In the genomic region with DNA sequence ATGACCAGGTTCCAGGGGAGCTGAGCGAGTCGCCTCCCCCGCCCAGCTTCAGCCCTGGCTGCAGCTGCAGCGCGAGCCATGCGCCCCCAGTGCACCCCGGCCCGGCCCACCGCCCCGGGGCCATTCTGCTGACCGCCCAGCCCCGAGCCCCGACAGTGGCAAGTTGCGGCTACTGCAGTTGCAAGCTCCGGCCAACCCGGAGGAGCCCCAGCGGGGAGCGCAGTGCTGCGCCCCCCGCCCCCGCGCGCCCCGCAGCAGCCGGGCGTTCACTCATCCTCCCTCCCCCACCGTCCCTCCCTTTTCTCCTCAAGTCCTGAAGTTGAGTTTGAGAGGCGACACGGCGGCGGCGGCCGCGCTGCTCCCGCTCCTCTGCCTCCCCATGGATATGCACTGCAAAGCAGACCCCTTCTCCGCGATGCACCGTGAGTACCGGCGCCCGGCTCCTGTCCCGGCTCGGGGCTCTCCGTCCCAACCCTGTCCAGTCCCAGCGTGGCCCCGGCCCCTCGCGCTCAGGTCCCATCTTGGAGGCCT, we compare ENCODE assay signal across 13 cellular contexts. TPM values are rescaled to one million over a fixed set of nuclear protein-coding genes. Genes with fewer than 3 reads are reported as not detected.
DNase-seq lines count a peak whose midpoint lies in the region; ATAC-seq and TF ChIP-seq lines count a peak whose summit lies in the region.
"Had no signal": no experiment of that assay in that cellular context is flagged by ENCODE, and none has a peak within 500 bp of the region (broad histone marks: within the 10 kb centered on the region; RNA-seq: fewer than 3 reads in every experiment).

No MANE protein-coding gene starts in this region.

- no peaks in the 10 kb centered on the region for H3F3A ChIP-seq in PC-3 (ENCODE audit: low read length, unreplicated experiment)

- peak overlapping the region; percentile 65 for H3K4me2 ChIP-seq in PC-3 (ENCODE audit: low read length)

- TF ChIP-seq POLR2A in spleen (IDR thresholded peaks at IDR 0.05) = no peak

- H4K20me1 ChIP-seq in PC-3 (ENCODE audit: low read length) = no peaks in the 10 kb centered on the region

- H3K36me3 ChIP-seq in PC-3 (ENCODE audit: low read depth, low read length) (no peaks in the 10 kb centered on the region; the same call in 1 of the 2 replicates), iPS DF 6.9 (ENCODE audit: control insufficient read depth, insufficient read depth, low read length) (no peaks in the 10 kb centered on the region), spleen (no peaks in the 10 kb centered on the region), upper lobe of right lung (no peaks in the 10 kb centered on the region)
- H3K36me3 ChIP-seq: prostate gland had no signal

- H3K9me3 ChIP-seq in PC-3 (ENCODE audit: low read length) (no peaks in the 10 kb centered on the region), iPS DF 6.9 (ENCODE audit: control insufficient read depth, insufficient read depth, low read length) (no peaks in the 10 kb centered on the region), spleen (no peaks in the 10 kb centered on the region), upper lobe of right lung (no peaks in the 10 kb centered on the region)
- H3K9me3 ChIP-seq: prostate gland had no signal

- H3K4me3 ChIP-seq in PC-3 (ENCODE audit: low read length) (peak overlapping the region; percentile 56; the same call in 1 of the 2 replicates), iPS DF 6.9 (ENCODE audit: low read length) (peak overlapping the region; percentile 20; the same call in 1 of the 2 replicates), spleen (peak overlapping the region in 6 of 8 donors; percentile 13 to 61 (median 26)), upper lobe of right lung (no peak overlapping the region)

- peaks cover 93% of the 10 kb centered on the region for H3K27me3 Mint-ChIP-seq in activated T-cell treated with anti-CD3 and anti-CD28 coated beads, Interleukin-2, amount 50 U/mL, for 24 hours

- CTCF ChIA-PET in PC-3 (lab: Charles Lee) = no interaction called here

- ATAC-seq in PC-3 (no peak), upper lobe of right lung (no peak)

- POLR2A ChIA-PET in PC-3 (lab: Charles Lee; ENCODE audit: unreplicated experiment) = no interaction called here

- no peaks in the 10 kb centered on the region for H3K9me2 ChIP-seq in PC-3 (replicated peaks; ENCODE audit: low read length)

- peak overlapping the region; percentile 8 for H3K27ac Mint-ChIP-seq in activated T-cell treated with anti-CD3 and anti-CD28 coated beads, Interleukin-2, amount 50 U/mL, for 24 hours

- H3K4me1 ChIP-seq in PC-3 (ENCODE audit: insufficient read depth, low read length) = no peaks in the 10 kb centered on the region
- peaks cover 9% of the 10 kb centered on the region; the same call in 1 of the 2 replicates for H3K4me1 ChIP-seq in iPS DF 6.9 (ENCODE audit: control insufficient read depth, insufficient read depth, low read length)
- peaks cover 25 to 94% (median 74%) of the 10 kb centered on the region in 6 donors for H3K4me1 ChIP-seq in spleen
- H3K4me1 ChIP-seq in upper lobe of right lung = peaks cover 37% of the 10 kb centered on the region

- TF ChIP-seq CTCF in PC-3 (conservative IDR thresholded peaks at IDR 0.05; ENCODE audit: low read depth, low read length) = no peak
- no peak for TF ChIP-seq CTCF in spleen (IDR thresholded peaks at IDR 0.05 in 8 of 11, conservative IDR thresholded peaks at IDR 0.05 in 3 of 11)
- TF ChIP-seq CTCF in upper lobe of right lung (IDR thresholded peaks at IDR 0.05) = no peak

- no peaks in the 10 kb centered on the region for H3K9me3 Mint-ChIP-seq in activated T-cell treated with anti-CD3 and anti-CD28 coated beads, Interleukin-2, amount 50 U/mL, for 24 hours

- H3K27ac ChIP-seq in PC-3 (ENCODE audit: low read length) (no peak overlapping the region), iPS DF 6.9 (ENCODE audit: low read length) (no peak overlapping the region), spleen (no peak overlapping the region), upper lobe of right lung (no peak overlapping the region)
- H3K27ac ChIP-seq: HL-60, prostate gland had no signal

- H3K27me3 ChIP-seq in PC-3 (ENCODE audit: low read length) (peaks cover 97% of the 10 kb centered on the region), iPS DF 6.9 (ENCODE audit: control insufficient read depth, insufficient read depth, low read length) (peaks cover 84% of the 10 kb centered on the region), spleen (replicated peaks in 1 of 7) (peaks cover 13 to 100% (median 99%) of the 10 kb centered on the region in 7 donors), upper lobe of right lung (peaks cover 99% of the 10 kb centered on the region)

- intact Hi-C loops in PC-3 (cut with micrococcal nuclease) (loop anchor here (10.0 kb wide), 1 partner anchor 129 kb away; no protein-coding TSS in a partner anchor), spleen (cut with DNase I; ENCODE audit: low total_unique reads) (no loop called here), upper lobe of right lung (cut with DNase I) (no loop called here)

- WGBS in iPS DF 6.9 (ENCODE audit: insufficient coverage, insufficient read length) = no CpG with 5 or more reads among the region's 48 CpGs
- WGBS in spleen, 5 donors = 3 to 4% (median 3%) methylated on average over 22 to 48 of the region's 48 CpGs

- no peak overlapping the region for H2AFZ ChIP-seq in PC-3 (ENCODE audit: low read length)

- H3K79me2 ChIP-seq in PC-3 (ENCODE audit: low read length) = no peaks in the 10 kb centered on the region

- BruUV-seq in PC-3 (replicated peaks; lab: Mats Ljungman, UMichigan) = no TSS peak

- H3K9ac ChIP-seq in PC-3 (ENCODE audit: low read length) = no peak overlapping the region

- no peak for DNase-seq in activated T-cell treated with anti-CD3 and anti-CD28 coated beads, Interleukin-2, amount 50 U/mL, for 24 hours
- no peak for DNase-seq in activated T-cell treated with anti-CD3 and anti-CD28 coated beads, Interleukin-2, amount 50 U/mL, for 1 hour
- DNase-seq in PC-3 (no peak), iPS DF 6.9 (ENCODE audit: low read depth, low spot score) (no peak), spleen (no peak), upper lobe of right lung (no peak), NCI-H1694 (lab: John Stamatoyannopoulos, UW) (no peak), SIG-M5 (lab: John Stamatoyannopoulos, UW) (no peak)
- DNase-seq: anterior cingulate cortex, foreskin melanocyte, NCI-H446 treated with DMSO at 0.1 percent for 48 hours had no signal

- peaks cover 48% of the 10 kb centered on the region for H3K4me1 Mint-ChIP-seq in activated T-cell treated with anti-CD3 and anti-CD28 coated beads, Interleukin-2, amount 50 U/mL, for 24 hours (ENCODE audit: low read depth)

- H3K4me3 Mint-ChIP-seq in activated T-cell treated with anti-CD3 and anti-CD28 coated beads, Interleukin-2, amount 50 U/mL, for 24 hours = peak overlapping the region; percentile 23

- H3K36me3 Mint-ChIP-seq in activated T-cell treated with anti-CD3 and anti-CD28 coated beads, Interleukin-2, amount 50 U/mL, for 24 hours (ENCODE audit: low read depth) = no peaks in the 10 kb centered on the region

RNA-seq across cellular contexts. Expression of a gene that starts 0.6 kb away (rescaled TPM):
- not detected in 2 replicates for total RNA-seq in PC-3 (2014; rRNA removed)
- total RNA-seq in spleen = not detected
- polyA plus RNA-seq in spleen = not detected
- not detected for total RNA-seq in upper lobe of right lung
